Comparison of ENCODE assay signal across 8 cellular contexts in the genomic region with DNA sequence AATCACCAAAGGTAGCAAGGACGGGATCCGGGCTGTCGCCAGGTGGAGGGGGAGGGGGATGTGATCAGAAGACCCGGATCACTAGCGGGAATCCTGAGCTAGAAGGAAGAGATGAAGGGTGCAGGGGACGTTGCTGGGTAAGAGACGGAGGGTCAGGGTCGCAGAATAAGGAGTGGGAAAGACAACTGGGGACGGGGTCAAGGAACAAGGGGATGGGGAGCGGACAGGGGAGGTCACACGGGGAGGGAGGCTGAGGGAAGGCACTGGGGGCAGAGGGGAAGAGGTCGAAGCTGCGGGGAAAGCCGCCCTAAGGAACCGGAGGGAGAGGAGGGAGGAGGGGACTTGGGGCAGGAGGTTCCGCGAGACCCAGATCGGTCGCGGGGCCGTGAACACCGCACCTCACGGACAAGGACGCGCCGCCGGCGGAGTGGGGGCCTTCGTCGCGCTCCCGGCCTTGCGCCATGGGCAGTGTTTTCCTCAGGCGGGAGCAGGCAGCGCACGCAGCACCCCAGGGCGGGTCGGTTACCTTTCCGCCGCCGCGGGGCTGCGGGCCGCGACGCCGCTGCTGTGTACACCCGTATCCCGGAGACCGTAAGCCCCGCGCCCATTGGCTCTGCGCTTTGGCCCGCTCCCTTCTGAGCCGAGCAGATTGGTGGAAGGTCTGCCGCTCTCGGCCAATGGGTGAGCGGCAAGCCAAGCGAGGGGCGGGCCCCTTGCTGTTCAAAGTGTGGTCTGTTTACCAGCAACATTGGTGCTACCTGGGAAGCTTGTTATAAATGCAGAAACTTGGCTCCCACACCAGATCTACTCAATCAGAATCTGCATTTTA. TPM values are rescaled to one million over a fixed set of nuclear protein-coding genes. Genes with fewer than 3 reads are reported as not detected.
DNase-seq lines count a peak whose midpoint lies in the region; ATAC-seq, FAIRE-seq and TF ChIP-seq lines count a peak whose summit lies in the region.

A gene with protein sequence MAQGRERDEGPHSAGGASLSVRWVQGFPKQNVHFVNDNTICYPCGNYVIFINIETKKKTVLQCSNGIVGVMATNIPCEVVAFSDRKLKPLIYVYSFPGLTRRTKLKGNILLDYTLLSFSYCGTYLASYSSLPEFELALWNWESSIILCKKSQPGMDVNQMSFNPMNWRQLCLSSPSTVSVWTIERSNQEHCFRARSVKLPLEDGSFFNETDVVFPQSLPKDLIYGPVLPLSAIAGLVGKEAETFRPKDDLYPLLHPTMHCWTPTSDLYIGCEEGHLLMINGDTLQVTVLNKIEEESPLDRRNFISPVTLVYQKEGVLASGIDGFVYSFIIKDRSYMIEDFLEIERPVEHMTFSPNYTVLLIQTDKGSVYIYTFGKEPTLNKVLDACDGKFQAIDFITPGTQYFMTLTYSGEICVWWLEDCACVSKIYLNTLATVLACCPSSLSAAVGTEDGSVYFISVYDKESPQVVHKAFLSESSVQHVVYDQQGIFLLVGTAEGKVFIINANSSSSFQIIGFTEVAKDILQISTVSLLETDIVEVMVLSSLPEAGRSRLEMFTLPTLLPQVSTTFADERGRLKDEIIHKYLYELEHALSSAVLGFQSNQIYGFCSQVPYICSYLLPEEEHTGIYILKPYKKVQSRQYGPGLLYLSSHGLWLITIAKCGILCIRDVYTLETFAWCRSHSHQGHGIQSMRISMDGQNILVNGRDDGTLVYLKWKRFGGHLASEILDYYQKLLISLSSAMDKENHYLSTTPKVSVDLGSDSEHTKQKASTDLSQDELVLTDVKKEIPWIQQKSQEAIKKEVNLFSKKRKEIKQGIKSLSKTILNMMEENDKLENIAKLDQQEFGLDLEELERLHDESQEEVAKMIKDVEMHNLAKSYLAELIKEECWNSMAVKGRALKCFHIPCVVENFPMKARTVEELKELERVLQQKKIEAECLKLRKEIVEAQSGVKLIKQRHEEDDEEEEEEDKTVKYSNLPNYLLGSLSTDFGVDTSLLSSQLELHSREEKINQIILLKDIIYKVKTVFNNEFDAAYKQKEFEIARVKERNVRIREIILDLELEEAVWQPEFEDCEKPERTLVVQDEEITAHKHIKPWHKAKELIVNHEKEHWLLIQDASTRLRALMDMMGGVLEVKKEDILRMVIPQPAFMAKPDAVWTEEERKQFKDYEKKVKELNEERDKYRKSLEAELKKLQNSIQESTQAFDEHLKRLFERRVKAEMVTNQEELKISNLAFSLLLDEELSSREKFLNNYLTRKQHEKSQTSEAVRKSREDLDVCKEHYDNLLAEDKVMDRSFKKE (N-terminal part only) (minus strand): TSS at position 581 of the 829 bp plus-strand sequence. CDS start 118 bp downstream, at position 463.

- H3K4me3 ChIP-seq in Panc1 (ENCODE audit: low read depth in 2 of 2, low read length in 2 of 2) (peak within 1 kb of the TSS; percentile 71 to 90), mucosa of rectum (ENCODE audit: low read length in 2 of 2) (peak within 1 kb of the TSS; percentile 82 to 95)

- POLR2A ChIA-PET in Panc1 (lab: Charles Lee) = interaction anchor here (0.6 to 1.0 kb wide), 4 partner anchors 25 to 324 kb away, joined by 3 to 6 read pairs (median 4); no protein-coding TSS in a partner anchor

- FAIRE-seq in D721Med (lab: Jason Lieb, UNC) = no peak

- H3K27ac ChIP-seq in Panc1 (ENCODE audit: low read length) (peak within 1 kb of the TSS; percentile 73), mucosa of rectum (ENCODE audit: low read depth in 2 of 2, low read length in 2 of 2) (no peak within 1 kb of the TSS)

- peaks cover 5% of the 10 kb centered on the region; the same call in 1 of the 2 replicates for H3K9me3 ChIP-seq in Panc1 (ENCODE audit: control insufficient read depth, insufficient read depth, low read depth, low read length)
- no peaks in the 10 kb centered on the region for H3K9me3 ChIP-seq in mucosa of rectum (ENCODE audit: control insufficient read depth in 2 of 2, low read length in 2 of 2)

- H3K27me3 ChIP-seq in Panc1 (ENCODE audit: control insufficient read depth, insufficient read depth, low read length) = peaks cover 6% of the 10 kb centered on the region; the same call in 1 of the 2 replicates
- H3K27me3 ChIP-seq in mucosa of rectum (ENCODE audit: control insufficient read depth in 2 of 2, insufficient read depth in 2 of 2, low read length in 2 of 2) = peaks cover 0 to 2% of the 10 kb centered on the region in 2 donors

- in situ Hi-C loops in Panc1 (cut with HindIII; ENCODE audit: low pct_unique_long_range_greater_than_20kb, low sequenced_read_pairs) = no loop called here

- peaks cover 14% of the 10 kb centered on the region for H3K27me3 Mint-ChIP-seq in IgD-negative memory B cell
- H3K27me3 Mint-ChIP-seq in activated T-cell treated with anti-CD3 and anti-CD28 coated beads, Interleukin-2, amount 50 U/mL, for 72 hours (ENCODE audit: low read depth) = peaks cover 24% of the 10 kb centered on the region

- H3K4me1 ChIP-seq in Panc1 (ENCODE audit: control insufficient read depth, insufficient read depth, low read length) = peaks cover 6% of the 10 kb centered on the region
- H3K4me1 ChIP-seq in mucosa of rectum (ENCODE audit: control insufficient read depth in 2 of 2, insufficient read depth in 2 of 2, low read length in 2 of 2) = peaks cover 4% of the 10 kb centered on the region in 2 donors

- H3K36me3 ChIP-seq in Panc1 (ENCODE audit: control insufficient read depth, insufficient read depth, low read length) (no peaks in the 10 kb centered on the region; the same call in 1 of the 2 replicates), mucosa of rectum (ENCODE audit: control insufficient read depth in 2 of 2, insufficient read depth in 2 of 2, low read length in 2 of 2) (no peaks in the 10 kb centered on the region)

- H3K9ac ChIP-seq in mucosa of rectum (ENCODE audit: low read depth in 1 of 2, low read length in 2 of 2) = peak within 1 kb of the TSS; percentile 63 to 86

- TF ChIP-seq CTCF in D721Med (IDR thresholded peaks at IDR 0.05; ENCODE audit: insufficient read depth, missing control alignments) (no peak), Panc1 (IDR thresholded peaks at IDR 0.05) (no peak)

- intact Hi-C loops in Panc1 (cut with micrococcal nuclease; ENCODE audit: unreplicated experiment) = no loop called here

- CTCF ChIA-PET in Panc1 (lab: Charles Lee) = interaction anchor here (1.0 kb wide), 1 partner anchor 35 kb away, joined by 7 read pairs; no protein-coding TSS in a partner anchor

- ATAC-seq in GM21619 (IDR thresholded peaks at IDR 0.05; ENCODE audit: unreplicated experiment) (peak; percentile 100), Panc1 (peak; percentile 100), esophagus mucosa (peak; percentile 100)
- peak; percentile 100 for ATAC-seq in activated T-cell treated with anti-CD3 and anti-CD28 coated beads, Interleukin-2, amount 50 U/mL, for 72 hours (replicated peaks in 1 of 2)

- peak within 1 kb of the TSS; percentile 90 to 96 (median 91) for H3K27ac Mint-ChIP-seq in IgD-negative memory B cell
- H3K27ac Mint-ChIP-seq in activated T-cell treated with anti-CD3 and anti-CD28 coated beads, Interleukin-2, amount 50 U/mL, for 72 hours = peak within 1 kb of the TSS; percentile 82

- peaks cover 6 to 9% (median 8%) of the 10 kb centered on the region in 3 donors for H3K4me1 Mint-ChIP-seq in IgD-negative memory B cell
- H3K4me1 Mint-ChIP-seq in activated T-cell treated with anti-CD3 and anti-CD28 coated beads, Interleukin-2, amount 50 U/mL, for 72 hours (ENCODE audit: low read depth) = peaks cover 18% of the 10 kb centered on the region

- peaks cover 2 to 7% (median 5%) of the 10 kb centered on the region in 3 donors for H3K9me3 Mint-ChIP-seq in IgD-negative memory B cell
- peaks cover 2 to 8% of the 10 kb centered on the region in 2 donors for H3K9me3 Mint-ChIP-seq in activated T-cell treated with anti-CD3 and anti-CD28 coated beads, Interleukin-2, amount 50 U/mL, for 72 hours

- BruUV-seq in Panc1 (replicated peaks; lab: Mats Ljungman, UMichigan) = no TSS peak

- H3K4me3 Mint-ChIP-seq in IgD-negative memory B cell = peak within 1 kb of the TSS; percentile 79 to 94 (median 84)
- H3K4me3 Mint-ChIP-seq in activated T-cell treated with anti-CD3 and anti-CD28 coated beads, Interleukin-2, amount 50 U/mL, for 72 hours = peak within 1 kb of the TSS; percentile 92 to 97

- DNase-seq in D721Med (ENCODE audit: insufficient read length, low spot score) = peak; percentile 84
- DNase-seq in Panc1 (ENCODE audit: low read depth, low spot score) = peak; percentile 81
- peak; percentile 99 for DNase-seq in activated T-cell treated with anti-CD3 and anti-CD28 coated beads, Interleukin-2, amount 50 U/mL, for 72 hours
- peak; percentile 98 for DNase-seq in stimulated activated CD8-positive, alpha-beta memory T cell treated with anti-CD3 and anti-CD28 coated beads, Interleukin-4, amount 100 ng/mL, for 24 hours (ENCODE audit: low read depth)

- H3K36me3 Mint-ChIP-seq in IgD-negative memory B cell = peaks cover 2% of the 10 kb centered on the region
- H3K36me3 Mint-ChIP-seq in activated T-cell treated with anti-CD3 and anti-CD28 coated beads, Interleukin-2, amount 50 U/mL, for 72 hours (ENCODE audit: insufficient read depth in 2 of 2) = peaks cover 5 to 7% of the 10 kb centered on the region in 2 donors

RNA-seq across cellular contexts. Expression of the gene that starts here (rescaled TPM):
- not detected for polyA plus RNA-seq in IgD-negative memory B cell
- total RNA-seq in Panc1 (2021; ENCODE audit: unreplicated experiment) = 0.21 TPM
- 0.16 TPM for polyA plus RNA-seq in Panc1 (2012; ENCODE audit: insufficient read length)
- under 1 TPM; 0.21 to 0.31 TPM for total RNA-seq in activated T-cell treated with anti-CD3 and anti-CD28 coated beads, Interleukin-2, amount 50 U/mL, for 72 hours
- not detected for total RNA-seq in esophagus mucosa

Comparison
In these comparisons a context has a peak if more than half of its experiments do, and no peak if none do; other contexts are left out.
1. Peak in DNase-seq, ATAC-seq, H3K4me3 ChIP-seq and H3K27ac ChIP-seq in Panc1; RNA of the gene not detected or under 1 TPM.
2. Peak in DNase-seq and ATAC-seq in activated T-cell treated with anti-CD3 and anti-CD28 coated beads, Interleukin-2, amount 50 U/mL, for 72 hours; RNA of the gene not detected or under 1 TPM.
3. Peak in ATAC-seq in esophagus mucosa; RNA of the gene not detected or under 1 TPM.